ENCODE assay signal across 9 cellular contexts in genomic region chr7:114414151-114415053, GRCh38. TPM values are rescaled to one million over a fixed set of nuclear protein-coding genes. Genes with fewer than 3 reads are reported as not detected.
DNase-seq lines count a peak whose midpoint lies in the region; TF ChIP-seq lines count a peak whose summit lies in the region.
"Had no signal": no experiment of that assay in that cellular context is flagged by ENCODE, and none has a peak within 500 bp of the region (broad histone marks: within the 10 kb centered on the region; RNA-seq: fewer than 3 reads in every experiment).

FOXP2 (plus strand) TSS chr7:114414815; CDS start chr7:114426512, 11,697 bp downstream.

- H3K79me2 ChIP-seq in ACC112 (ENCODE audit: control insufficient read depth, insufficient read depth, low read length, unreplicated experiment) = no peaks in the 10 kb centered on the region

- no peaks in the 10 kb centered on the region for H3K27me3 ChIP-seq in ACC112 (ENCODE audit: insufficient read depth, low read length)

- H3K27ac Mint-ChIP-seq in activated T-helper 1 cell treated with anti-CD3 and anti-CD28 coated beads, Interleukin-12 subunit alpha, Interleukin-12 subunit beta, Interleukin-2, Interleukin-4 antibody, amounts not matched to agents 30 ng/mL and 10 ng/mL and 1 ng/mL, durations not matched to agents 14 hours and 24 hours and 36 hours = no peak within 1 kb of the TSS
- H3K27ac Mint-ChIP-seq in activated CD4-positive, alpha-beta memory T cell treated with anti-CD3 and anti-CD28 coated beads for 36 hours = no peak within 1 kb of the TSS

- H3K4me3 Mint-ChIP-seq in activated T-helper 1 cell treated with anti-CD3 and anti-CD28 coated beads, Interleukin-12 subunit alpha, Interleukin-12 subunit beta, Interleukin-2, Interleukin-4 antibody, amounts not matched to agents 30 ng/mL and 10 ng/mL and 1 ng/mL, durations not matched to agents 14 hours and 24 hours and 36 hours = no peak within 1 kb of the TSS
- H3K4me3 Mint-ChIP-seq in activated CD4-positive, alpha-beta memory T cell treated with anti-CD3 and anti-CD28 coated beads for 36 hours = no peak within 1 kb of the TSS
- H3K4me3 Mint-ChIP-seq: brain had no signal

- no peaks in the 10 kb centered on the region for H3K9me3 ChIP-seq in mesodermal cell (ENCODE audit: control insufficient read depth, low read length)

- POLR2A ChIA-PET in activated CD4-positive, alpha-beta memory T cell treated with anti-CD3 and anti-CD28 coated beads for 36 hours (lab: Charles Lee) = interaction anchor here (0.9 kb wide), 1 partner anchor 12 kb away, joined by 3 read pairs; no protein-coding TSS in a partner anchor

- H2AFZ ChIP-seq in ACC112 (ENCODE audit: low read length, unreplicated experiment) = peak within 1 kb of the TSS; percentile 52

- H3K4me1 Mint-ChIP-seq in activated T-helper 1 cell treated with anti-CD3 and anti-CD28 coated beads, Interleukin-12 subunit alpha, Interleukin-12 subunit beta, Interleukin-2, Interleukin-4 antibody, amounts not matched to agents 30 ng/mL and 10 ng/mL and 1 ng/mL, durations not matched to agents 14 hours and 24 hours and 36 hours (ENCODE audit: low read depth) = no peaks in the 10 kb centered on the region
- no peaks in the 10 kb centered on the region for H3K4me1 Mint-ChIP-seq in activated CD4-positive, alpha-beta memory T cell treated with anti-CD3 and anti-CD28 coated beads for 36 hours (ENCODE audit: low read depth)

- CTCF ChIA-PET in activated CD4-positive, alpha-beta memory T cell treated with anti-CD3 and anti-CD28 coated beads for 36 hours (lab: Charles Lee) = no interaction called here

- peak within 1 kb of the TSS; percentile 79 for H3K4me3 ChIP-seq in ACC112 (ENCODE audit: low read depth, low read length)
- peak within 1 kb of the TSS; percentile 50 for H3K4me3 ChIP-seq in choroid plexus epithelial cell (ENCODE audit: low read depth, low read length)
- H3K4me3 ChIP-seq in mesodermal cell (ENCODE audit: extremely low read depth, insufficient read depth, low read length, poor library complexity, severe bottlenecking) = peak within 1 kb of the TSS; percentile 3

- intact Hi-C loops in activated T-helper 1 cell treated with anti-CD3 and anti-CD28 coated beads, Interleukin-12 subunit alpha, Interleukin-12 subunit beta, Interleukin-2, Interleukin-4 antibody, amounts not matched to agents 30 ng/mL and 10 ng/mL and 1 ng/mL, durations not matched to agents 14 hours and 24 hours and 36 hours (cut with micrococcal nuclease) = no loop called here
- intact Hi-C loops in activated CD4-positive, alpha-beta memory T cell treated with anti-CD3 and anti-CD28 coated beads for 36 hours (cut with micrococcal nuclease) = no loop called here

- no peaks in the 10 kb centered on the region for H3K9me3 Mint-ChIP-seq in activated T-helper 1 cell treated with anti-CD3 and anti-CD28 coated beads, Interleukin-12 subunit alpha, Interleukin-12 subunit beta, Interleukin-2, Interleukin-4 antibody, amounts not matched to agents 30 ng/mL and 10 ng/mL and 1 ng/mL, durations not matched to agents 14 hours and 24 hours and 36 hours
- H3K9me3 Mint-ChIP-seq in activated CD4-positive, alpha-beta memory T cell treated with anti-CD3 and anti-CD28 coated beads for 36 hours = no peaks in the 10 kb centered on the region
- H3K9me3 Mint-ChIP-seq: brain had no signal

- peak; percentile 31 to 85 for DNase-seq in NCI-H187 (lab: John Stamatoyannopoulos, UW)
- peak; percentile 31 for DNase-seq in choroid plexus epithelial cell (ENCODE audit: low read depth)
- DNase-seq in activated T-helper 1 cell treated with anti-CD3 and anti-CD28 coated beads, Interleukin-12 subunit alpha, Interleukin-12 subunit beta, Interleukin-2, Interleukin-4 antibody, amounts not matched to agents 30 ng/mL and 10 ng/mL and 1 ng/mL, durations not matched to agents 14 hours and 24 hours and 36 hours (ENCODE audit: low spot score) = no peak
- no peak for DNase-seq in NK-92 treated with Interleukin-12 subunit alpha and Interleukin-12 subunit beta, amount 100 ng/mL, for 24 hours (lab: John Stamatoyannopoulos, UW)
- DNase-seq in activated CD4-positive, alpha-beta memory T cell treated with anti-CD3 and anti-CD28 coated beads for 36 hours = no peak
- DNase-seq in DMS79 (lab: John Stamatoyannopoulos, UW) = no peak

- H3K4me1 ChIP-seq in ACC112 (ENCODE audit: control insufficient read depth, insufficient read depth, low read length, unreplicated experiment) (peaks cover 12% of the 10 kb centered on the region), mesodermal cell (ENCODE audit: control insufficient read depth, insufficient read depth, low read length, poor library complexity, severe bottlenecking) (peaks cover 14% of the 10 kb centered on the region)

- WGBS in mesodermal cell (ENCODE audit: insufficient coverage in 2 of 2), 2 experiments = 60% methylated on average over 1 of the region's 2 CpGs; no CpG with 5 or more reads in 1 of the 2 experiments

- no peaks in the 10 kb centered on the region for H3K36me3 Mint-ChIP-seq in activated T-helper 1 cell treated with anti-CD3 and anti-CD28 coated beads, Interleukin-12 subunit alpha, Interleukin-12 subunit beta, Interleukin-2, Interleukin-4 antibody, amounts not matched to agents 30 ng/mL and 10 ng/mL and 1 ng/mL, durations not matched to agents 14 hours and 24 hours and 36 hours (ENCODE audit: low read depth)
- no peaks in the 10 kb centered on the region for H3K36me3 Mint-ChIP-seq in activated CD4-positive, alpha-beta memory T cell treated with anti-CD3 and anti-CD28 coated beads for 36 hours
- H3K36me3 Mint-ChIP-seq: brain had no signal

- H3K36me3 ChIP-seq in ACC112 (ENCODE audit: insufficient read depth, low read length) (no peaks in the 10 kb centered on the region), mesodermal cell (ENCODE audit: control insufficient read depth, insufficient read depth, low read length) (no peaks in the 10 kb centered on the region)

- H3K27ac ChIP-seq in ACC112 (ENCODE audit: low read depth, low read length) = no peak within 1 kb of the TSS
- peak within 1 kb of the TSS; percentile 85 for H3K27ac ChIP-seq in mesodermal cell (ENCODE audit: low read depth, low read length, severe bottlenecking)

- TF ChIP-seq CTCF in choroid plexus epithelial cell (conservative IDR thresholded peaks at IDR 0.05; ENCODE audit: low read depth, low read length) = no peak

- H3K27me3 Mint-ChIP-seq in activated T-helper 1 cell treated with anti-CD3 and anti-CD28 coated beads, Interleukin-12 subunit alpha, Interleukin-12 subunit beta, Interleukin-2, Interleukin-4 antibody, amounts not matched to agents 30 ng/mL and 10 ng/mL and 1 ng/mL, durations not matched to agents 14 hours and 24 hours and 36 hours (ENCODE audit: insufficient read depth) = peaks cover 3% of the 10 kb centered on the region
- peaks cover 5% of the 10 kb centered on the region for H3K27me3 Mint-ChIP-seq in activated CD4-positive, alpha-beta memory T cell treated with anti-CD3 and anti-CD28 coated beads for 36 hours

RNA-seq across cellular contexts. Expression of gene FOXP2, which starts in this region (rescaled TPM):
- 2.5 TPM for polyA plus RNA-seq in mesodermal cell (2013, experiment 1 of 2)
- polyA plus RNA-seq in mesodermal cell (2013, experiment 2 of 2) = 1.8 TPM
- not detected in 2 replicates for total RNA-seq in activated T-helper 1 cell treated with anti-CD3 and anti-CD28 coated beads, Interleukin-12 subunit alpha, Interleukin-12 subunit beta, Interleukin-2, Interleukin-4 antibody, amounts not matched to agents 30 ng/mL and 10 ng/mL and 1 ng/mL, durations not matched to agents 14 hours and 24 hours and 36 hours
- not detected for total RNA-seq in activated CD4-positive, alpha-beta memory T cell treated with anti-CD3 and anti-CD28 coated beads for 36 hours

Comparison
In these comparisons a context has a peak if more than half of its experiments do, and no peak if none do; other contexts are left out.
1. H3K4me3 ChIP-seq: peak in every context shown above with its lines; median percentile 79 in ACC112; 50 in choroid plexus epithelial cell; 3 in mesodermal cell.
2. DNase-seq: peak in NCI-H187 (2 of 2) and choroid plexus epithelial cell (single experiment); none in activated T-helper 1 cell treated with anti-CD3 and anti-CD28 coated beads, Interleukin-12 subunit alpha, Interleukin-12 subunit beta, Interleukin-2, Interleukin-4 antibody, amounts not matched to agents 30 ng/mL and 10 ng/mL and 1 ng/mL, durations not matched to agents 14 hours and 24 hours and 36 hours (single experiment), NK-92 treated with Interleukin-12 subunit alpha and Interleukin-12 subunit beta, amount 100 ng/mL, for 24 hours (single experiment), activated CD4-positive, alpha-beta memory T cell treated with anti-CD3 and anti-CD28 coated beads for 36 hours (single experiment) and DMS79 (single experiment).